Comparison of ENCODE assay signal across 8 cellular contexts in the genomic region with DNA sequence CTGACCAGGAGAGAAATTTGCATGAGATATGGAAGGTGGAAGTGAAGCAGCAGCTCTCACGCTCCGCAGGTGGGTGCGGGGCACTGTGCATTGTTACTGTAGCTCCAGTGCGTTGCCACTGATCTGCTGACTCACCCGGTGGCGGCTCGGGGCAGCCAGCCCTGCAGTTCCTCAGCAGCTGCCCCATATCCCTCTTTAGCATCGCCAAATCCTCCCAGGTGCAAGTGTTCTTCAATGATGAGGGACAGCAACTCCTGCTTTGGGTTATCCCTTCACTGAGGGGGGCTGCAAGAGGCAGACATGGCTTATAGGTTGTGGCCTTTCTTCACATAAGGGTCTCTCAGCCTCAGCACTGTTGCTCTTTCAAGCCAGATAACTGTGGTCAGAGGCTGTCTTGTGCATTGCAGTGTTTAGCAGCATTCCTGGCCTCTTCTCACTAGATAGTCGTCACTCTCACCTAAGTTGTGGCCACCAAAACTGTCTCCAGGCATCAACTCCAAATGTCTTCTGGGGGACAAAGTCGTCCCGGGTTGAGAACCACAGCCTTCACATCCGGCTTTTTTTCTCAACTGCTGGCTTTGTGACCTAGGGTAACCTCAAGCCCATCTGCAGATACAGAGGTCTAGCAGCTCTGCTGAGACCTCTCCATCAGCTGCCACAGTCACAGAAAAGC.
DNase-seq lines count a peak whose midpoint lies in the region; ATAC-seq and TF ChIP-seq lines count a peak whose summit lies in the region.

No MANE protein-coding gene starts in this region.

- H3K27me3 ChIP-seq in tibial artery (no peaks in the 10 kb centered on the region), colonic mucosa (no peaks in the 10 kb centered on the region)

- no peak for TF ChIP-seq CTCF in tibial artery (IDR thresholded peaks at IDR 0.05)
- no peak for TF ChIP-seq CTCF in colonic mucosa (IDR thresholded peaks at IDR 0.05)

- no peaks in the 10 kb centered on the region for H3K4me1 ChIP-seq in tibial artery
- no peaks in the 10 kb centered on the region for H3K4me1 ChIP-seq in colonic mucosa

- H3K4me3 ChIP-seq in tibial artery (no peak overlapping the region), colonic mucosa (no peak overlapping the region)

- no peak overlapping the region for H3K9ac ChIP-seq in colonic mucosa (ENCODE audit: low read depth in 2 of 2, low read length in 2 of 2)

- H3K36me3 ChIP-seq in tibial artery (no peaks in the 10 kb centered on the region), colonic mucosa (no peaks in the 10 kb centered on the region)

- ATAC-seq in GM18870 (IDR thresholded peaks at IDR 0.05; ENCODE audit: unreplicated experiment), result peak; percentile 86
- peak; percentile 88 for ATAC-seq in HG02938 (IDR thresholded peaks at IDR 0.05; ENCODE audit: unreplicated experiment)

- H3K27ac ChIP-seq in tibial artery, result no peak overlapping the region
- H3K27ac ChIP-seq in colonic mucosa, result no peak overlapping the region

- DNase-seq in NCI-H345 treated with DMSO at 0.1 percent for 48 hours (lab: John Stamatoyannopoulos, UW; ENCODE audit: unreplicated experiment) (peak; percentile 16), glomerular visceral epithelial cell (ENCODE audit: extremely low spot score) (peak; percentile 78), tibial artery (no peak), colonic mucosa (no peak)
- peak; percentile 78 for DNase-seq in activated CD8-positive, alpha-beta memory T cell treated with anti-CD3 and anti-CD28 coated beads for 24 hours
- DNase-seq in stimulated activated CD4-positive, alpha-beta T cell treated with anti-CD3 and anti-CD28 coated beads, Interleukin-2, amount 100 ng/mL, for 4 hours (ENCODE audit: low read depth), result peak; percentile 52

- intact Hi-C loops in tibial artery (cut with DNase I; ENCODE audit: low total_unique reads) (no loop called here), colonic mucosa (cut with DNase I) (loop anchor here (5.0 kb wide), 1 partner anchor 731 kb away; no protein-coding TSS in a partner anchor)

- H3K9me3 ChIP-seq in tibial artery (no peaks in the 10 kb centered on the region), colonic mucosa (no peaks in the 10 kb centered on the region)

Comparison
In these comparisons a context has a peak if more than half of its experiments do, and no peak if none do; other contexts are left out.
1. DNase-seq: peak in NCI-H345 treated with DMSO at 0.1 percent for 48 hours (single experiment), activated CD8-positive, alpha-beta memory T cell treated with anti-CD3 and anti-CD28 coated beads for 24 hours (single experiment), glomerular visceral epithelial cell (single experiment) and stimulated activated CD4-positive, alpha-beta T cell treated with anti-CD3 and anti-CD28 coated beads, Interleukin-2, amount 100 ng/mL, for 4 hours (single experiment); none in tibial artery (0 of 2) and colonic mucosa (single experiment).